ENCODE assay signal across 13 cellular contexts in genomic region chr6:94254689-94255088, GRCh38.
DNase-seq lines count a peak whose midpoint lies in the region; ATAC-seq and TF ChIP-seq lines count a peak whose summit lies in the region.
"Had no signal": no experiment of that assay in that cellular context is flagged by ENCODE, and none has a peak within 500 bp of the region (broad histone marks: within the 10 kb centered on the region; RNA-seq: fewer than 3 reads in every experiment).

No MANE protein-coding gene starts in this region.

- no peaks in the 10 kb centered on the region for H3K4me1 ChIP-seq in spleen

- H3K4me3 ChIP-seq in dorsolateral prefrontal cortex (no peak overlapping the region), spleen (no peak overlapping the region)

- H3K4me1 Mint-ChIP-seq in osteocyte (ENCODE audit: unreplicated experiment) = no peaks in the 10 kb centered on the region

- H3K27ac Mint-ChIP-seq in osteocyte (ENCODE audit: unreplicated experiment) = no peak overlapping the region

- H3K9me3 ChIP-seq in spleen = no peaks in the 10 kb centered on the region

- H3K9me3 Mint-ChIP-seq in osteocyte (ENCODE audit: unreplicated experiment) = no peaks in the 10 kb centered on the region

- intact Hi-C loops in dorsolateral prefrontal cortex (cut with DNase I) = no loop called here
- intact Hi-C loops in spleen (cut with DNase I; ENCODE audit: low total_unique reads) = no loop called here

- H3K36me3 ChIP-seq in spleen = no peaks in the 10 kb centered on the region

- no peak overlapping the region for H3K4me3 Mint-ChIP-seq in osteocyte (ENCODE audit: unreplicated experiment)

- 64 to 76% (median 73%) methylated on average over 1 of the region's 1 CpG for WGBS in spleen, 5 donors

- H3K27ac ChIP-seq in dorsolateral prefrontal cortex = no peak overlapping the region
- H3K27ac ChIP-seq in spleen = no peak overlapping the region

- TF ChIP-seq POLR2A in spleen (IDR thresholded peaks at IDR 0.05) = no peak

- H3K27me3 Mint-ChIP-seq in osteocyte (ENCODE audit: unreplicated experiment) = no peaks in the 10 kb centered on the region

- TF ChIP-seq CTCF in dorsolateral prefrontal cortex (IDR thresholded peaks at IDR 0.05 in 54 of 56, conservative IDR thresholded peaks at IDR 0.05 in 2 of 56; ENCODE audit: low read depth in 1 of 56, partially characterized antibody in 56 of 56) (peak in 49 of 56 donors; percentile 8 to 64 (median 40)), osteocyte (IDR thresholded peaks at IDR 0.05) (peak; percentile 76), spleen (IDR thresholded peaks at IDR 0.05 in 8 of 11, conservative IDR thresholded peaks at IDR 0.05 in 3 of 11) (no peak)

- no peaks in the 10 kb centered on the region for H3K27me3 ChIP-seq in dorsolateral prefrontal cortex
- no peaks in the 10 kb centered on the region for H3K27me3 ChIP-seq in spleen (replicated peaks in 1 of 7)

- no peak for ATAC-seq in esophagus mucosa
- ATAC-seq: activated CD4-positive, CD25-positive, alpha-beta regulatory T cell treated with anti-CD3 and anti-CD28 coated beads, Interleukin-2, amount 50 U/mL, for 24 hours had no signal

- DNase-seq in NCI-H1417 (lab: John Stamatoyannopoulos, UW) (peak in 2 of 3 experiments; percentile 20 to 25), NCI-H1417 treated with DMSO at 0.1 percent for 48 hours (lab: John Stamatoyannopoulos, UW) (no peak), NCI-H526 treated with DMSO at 0.1 percent for 48 hours (lab: John Stamatoyannopoulos, UW) (peak; percentile 14), dorsolateral prefrontal cortex (no peak), osteocyte (ENCODE audit: extremely low spot score, unreplicated experiment) (no peak), spleen (no peak)
- no peak for DNase-seq in activated T-cell treated with anti-CD3 and anti-CD28 coated beads, Interleukin-2, amount 50 U/mL, for 48 hours
- DNase-seq: central memory CD4-positive, alpha-beta T cell; DND-41; NCI-H1436 treated with DMSO at 0.1 percent for 48 hours; SHP77 treated with DMSO at 0.1 percent for 48 hours had no signal

- no peaks in the 10 kb centered on the region for H3K36me3 Mint-ChIP-seq in osteocyte (ENCODE audit: unreplicated experiment)

Comparison
In these comparisons a context has a peak if more than half of its experiments do, and no peak if none do; other contexts are left out.
1. DNase-seq: peak in NCI-H1417 (2 of 3) and NCI-H526 treated with DMSO at 0.1 percent for 48 hours (single experiment); none in NCI-H1417 treated with DMSO at 0.1 percent for 48 hours (single experiment), dorsolateral prefrontal cortex (0 of 10), osteocyte (single experiment), activated T-cell treated with anti-CD3 and anti-CD28 coated beads, Interleukin-2, amount 50 U/mL, for 48 hours (0 of 2) and spleen (single experiment).
2. CTCF ChIP-seq: peak in dorsolateral prefrontal cortex (49 of 56) and osteocyte (single experiment); none in spleen (0 of 11).